Comparison of ENCODE assay signal across 22 cellular contexts in the genomic region with DNA sequence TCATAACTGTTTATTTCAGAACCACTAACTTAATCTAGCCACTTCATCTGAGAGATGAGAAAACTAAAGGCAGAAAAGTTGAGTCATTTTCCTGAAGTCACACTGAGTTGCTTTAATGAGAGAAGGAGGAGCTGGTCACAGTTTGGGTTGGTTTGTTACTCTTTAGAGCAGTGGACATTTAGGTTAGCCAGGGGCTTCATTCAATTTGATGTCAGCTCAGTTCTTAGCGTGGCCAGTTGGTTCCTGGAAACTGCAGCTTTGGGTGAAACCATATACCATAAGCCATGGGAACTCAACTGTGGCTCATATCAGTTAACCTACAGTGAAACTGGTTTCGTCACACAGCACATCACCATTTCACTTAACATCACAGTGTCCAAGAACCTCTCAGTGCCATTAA. TPM values are rescaled to one million over a fixed set of nuclear protein-coding genes. Genes with fewer than 3 reads are reported as not detected.
DNase-seq lines count a peak whose midpoint lies in the region; ATAC-seq lines count a peak whose summit lies in the region.
"Had no signal": no experiment of that assay in that cellular context is flagged by ENCODE, and none has a peak within 500 bp of the region (broad histone marks: within the 10 kb centered on the region; RNA-seq: fewer than 3 reads in every experiment).

No MANE protein-coding gene starts in this region.

- H3K36me3 Mint-ChIP-seq in activated T-cell treated with anti-CD3 and anti-CD28 coated beads, Interleukin-2, amount 50 U/mL, for 4 hours (ENCODE audit: insufficient read depth), result no peaks in the 10 kb centered on the region
- peaks cover 1% of the 10 kb centered on the region for H3K36me3 Mint-ChIP-seq in activated naive CD8-positive, alpha-beta T cell treated with anti-CD3 and anti-CD28 coated beads, Interleukin-2, amount 10 ng/mL, durations not matched to agents 7 days and 5 days
- H3K36me3 Mint-ChIP-seq: immature natural killer cell had no signal

- no peaks in the 10 kb centered on the region for H3K9me3 Mint-ChIP-seq in activated T-cell treated with anti-CD3 and anti-CD28 coated beads, Interleukin-2, amount 50 U/mL, for 4 hours
- no peaks in the 10 kb centered on the region for H3K9me3 Mint-ChIP-seq in activated naive CD8-positive, alpha-beta T cell treated with anti-CD3 and anti-CD28 coated beads, Interleukin-2, amount 10 ng/mL, durations not matched to agents 7 days and 5 days
- H3K9me3 Mint-ChIP-seq: immature natural killer cell, nephron progenitor cell had no signal

- H3K4me1 Mint-ChIP-seq in activated T-cell treated with anti-CD3 and anti-CD28 coated beads, Interleukin-2, amount 50 U/mL, for 4 hours (ENCODE audit: low read depth), result peaks cover 17% of the 10 kb centered on the region
- peaks cover 22% of the 10 kb centered on the region for H3K4me1 Mint-ChIP-seq in activated naive CD8-positive, alpha-beta T cell treated with anti-CD3 and anti-CD28 coated beads, Interleukin-2, amount 10 ng/mL, durations not matched to agents 7 days and 5 days
- H3K4me1 Mint-ChIP-seq: immature natural killer cell had no signal

- H3K27me3 Mint-ChIP-seq in activated T-cell treated with anti-CD3 and anti-CD28 coated beads, Interleukin-2, amount 50 U/mL, for 4 hours (ENCODE audit: low read depth), result no peaks in the 10 kb centered on the region
- H3K27me3 Mint-ChIP-seq in activated naive CD8-positive, alpha-beta T cell treated with anti-CD3 and anti-CD28 coated beads, Interleukin-2, amount 10 ng/mL, durations not matched to agents 7 days and 5 days, result no peaks in the 10 kb centered on the region

- H3K4me3 Mint-ChIP-seq in activated T-cell treated with anti-CD3 and anti-CD28 coated beads, Interleukin-2, amount 50 U/mL, for 4 hours, result no peak overlapping the region
- peak overlapping the region; percentile 7 for H3K4me3 Mint-ChIP-seq in activated naive CD8-positive, alpha-beta T cell treated with anti-CD3 and anti-CD28 coated beads, Interleukin-2, amount 10 ng/mL, durations not matched to agents 7 days and 5 days
- H3K4me3 Mint-ChIP-seq: immature natural killer cell, nephron progenitor cell had no signal

- DNase-seq in activated T-cell treated with anti-CD3 and anti-CD28 coated beads, Interleukin-2, amount 50 U/mL, for 4 hours, result no peak
- no peak for DNase-seq in activated T-cell treated with anti-CD3 and anti-CD28 coated beads for 4 hours
- DNase-seq in MV-4-11 (lab: John Stamatoyannopoulos, UW), result peak; percentile 78
- no peak for DNase-seq in activated naive CD8-positive, alpha-beta T cell treated with anti-CD3 and anti-CD28 coated beads, Interleukin-2, amount 10 ng/mL, durations not matched to agents 7 days and 5 days
- no peak for DNase-seq in stimulated activated naive CD8-positive, alpha-beta T cell treated with anti-CD3 and anti-CD28 coated beads, Interleukin-15, Interleukin-2, amounts not matched to agents 100 U/mL and 50 U/mL, for 24 hours
- no peak for DNase-seq in UCSD-AML1 (lab: John Stamatoyannopoulos, UW; ENCODE audit: unreplicated experiment)
- DNase-seq: activated effector memory CD4-positive, alpha-beta T cell treated with anti-CD3 and anti-CD28 coated beads, Interleukin-2, amount 50 U/mL, for 16 hours; amygdala; caudate nucleus; immature natural killer cell; KBM-7; left ventricle myocardium inferior; NCI-H1105; NCI-H524; nephron progenitor cell; right lobe of liver; stimulated activated CD4-positive, alpha-beta T cell treated with anti-CD3 and anti-CD28 coated beads, Interleukin-15, amount 100 ng/mL, for 24 hours; SW 1271; WERI-Rb-1 had no signal

- peak overlapping the region; percentile 88 for H3K27ac Mint-ChIP-seq in activated naive CD8-positive, alpha-beta T cell treated with anti-CD3 and anti-CD28 coated beads, Interleukin-2, amount 10 ng/mL, durations not matched to agents 7 days and 5 days
- H3K27ac Mint-ChIP-seq: immature natural killer cell, nephron progenitor cell had no signal

- ATAC-seq in activated T-cell treated with anti-CD3 and anti-CD28 coated beads, Interleukin-2, amount 50 U/mL, for 4 hours, result peak; percentile 46 to 53
- peak; percentile 47 for ATAC-seq in activated naive CD8-positive, alpha-beta T cell treated with anti-CD3 and anti-CD28 coated beads, Interleukin-2, amount 10 ng/mL, durations not matched to agents 7 days and 5 days (ENCODE audit: low read depth)
- ATAC-seq in stimulated activated naive CD8-positive, alpha-beta T cell treated with anti-CD3 and anti-CD28 coated beads, Interleukin-15, Interleukin-2, amounts not matched to agents 100 U/mL and 50 U/mL, for 24 hours, result peak; percentile 68
- ATAC-seq in GM19397 (IDR thresholded peaks at IDR 0.05; ENCODE audit: unreplicated experiment), result no peak
- no peak for ATAC-seq in GM19351 (IDR thresholded peaks at IDR 0.05; ENCODE audit: unreplicated experiment)
- ATAC-seq: right lobe of liver, Right ventricle myocardium inferior had no signal

- POLR2A ChIA-PET in activated naive CD8-positive, alpha-beta T cell treated with anti-CD3 and anti-CD28 coated beads, Interleukin-2, amount 10 ng/mL, durations not matched to agents 7 days and 5 days (lab: Charles Lee), result no interaction called here

RNA-seq across cellular contexts. Expression of a gene that starts 59.2 kb away (rescaled TPM):
- 1 to 10 TPM in 2 of 3 donors, under 1 TPM in 1; 0.32 to 1.2 (median 1.1) TPM for total RNA-seq in activated T-cell treated with anti-CD3 and anti-CD28 coated beads, Interleukin-2, amount 50 U/mL, for 4 hours
- 1 to 10 TPM; 4.1 to 4.2 TPM for total RNA-seq in activated naive CD8-positive, alpha-beta T cell treated with anti-CD3 and anti-CD28 coated beads, Interleukin-2, amount 10 ng/mL, durations not matched to agents 7 days and 5 days

Comparison
In these comparisons a context has a peak if more than half of its experiments do, and no peak if none do; other contexts are left out.
1. ATAC-seq: peak in activated T-cell treated with anti-CD3 and anti-CD28 coated beads, Interleukin-2, amount 50 U/mL, for 4 hours (2 of 2), activated naive CD8-positive, alpha-beta T cell treated with anti-CD3 and anti-CD28 coated beads, Interleukin-2, amount 10 ng/mL, durations not matched to agents 7 days and 5 days (single experiment) and stimulated activated naive CD8-positive, alpha-beta T cell treated with anti-CD3 and anti-CD28 coated beads, Interleukin-15, Interleukin-2, amounts not matched to agents 100 U/mL and 50 U/mL, for 24 hours (single experiment); none in GM19397 (single experiment) and GM19351 (single experiment).